ENCODE assay signal across 17 cellular contexts in the genomic region with DNA sequence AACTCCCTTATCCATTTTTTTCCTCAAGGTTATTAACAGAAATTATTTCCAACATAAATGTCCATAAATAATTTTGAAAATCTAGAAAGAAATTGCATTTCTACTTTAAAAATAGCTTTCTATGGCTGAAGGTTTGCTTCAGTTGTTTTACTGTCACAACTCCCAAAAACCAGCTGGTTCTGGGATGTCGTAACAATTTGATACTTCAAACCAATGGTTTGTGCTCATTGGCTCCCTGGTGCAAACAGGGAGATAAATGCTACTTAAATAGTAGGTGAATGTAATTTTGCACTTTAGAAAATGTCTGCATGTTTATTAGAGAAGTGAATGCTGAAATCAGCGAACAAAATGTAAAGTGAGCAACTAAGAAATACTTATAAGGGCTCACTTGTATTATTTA.
"Had no signal": no experiment of that assay in that cellular context is flagged by ENCODE, and none has a peak within 500 bp of the region (broad histone marks: within the 10 kb centered on the region; RNA-seq: fewer than 3 reads in every experiment).

No MANE protein-coding gene starts in this region.

- H3K27ac ChIP-seq: gastroesophageal sphincter, left lung, parathyroid adenoma, sigmoid colon, stomach, thoracic aorta, transverse colon had no signal

- H3K4me1 ChIP-seq: gastroesophageal sphincter, left lung, parathyroid adenoma, sigmoid colon, transverse colon had no signal

- DNase-seq: effector memory CD4-positive, alpha-beta T cell; glutamatergic neuron; immature natural killer cell; left lung; mesendoderm; naive B cell; sigmoid colon; small intestine; stimulated activated CD4-positive, alpha-beta T cell treated with anti-CD3 and anti-CD28 coated beads, Interleukin-12 subunit alpha, Interleukin-12 subunit beta, amount 100 ng/mL, for 4 hours; stimulated activated naive CD4-positive, alpha-beta T cell; stomach; substantia nigra; transverse colon had no signal

- H3K36me3 ChIP-seq: gastroesophageal sphincter, left lung, sigmoid colon, stomach, thoracic aorta, transverse colon had no signal

- H3K4me3 ChIP-seq: gastroesophageal sphincter, left lung, sigmoid colon, stomach, thoracic aorta, transverse colon had no signal

- H3K27me3 ChIP-seq: gastroesophageal sphincter, left lung, sigmoid colon, stomach, transverse colon had no signal

- H3K9me3 ChIP-seq: gastroesophageal sphincter, left lung, sigmoid colon, stomach, thoracic aorta, transverse colon had no signal

- ATAC-seq: esophagus mucosa, gastroesophageal sphincter, left lung had no signal
